8 cellular contexts compared by ENCODE assay signal in the genomic region with DNA sequence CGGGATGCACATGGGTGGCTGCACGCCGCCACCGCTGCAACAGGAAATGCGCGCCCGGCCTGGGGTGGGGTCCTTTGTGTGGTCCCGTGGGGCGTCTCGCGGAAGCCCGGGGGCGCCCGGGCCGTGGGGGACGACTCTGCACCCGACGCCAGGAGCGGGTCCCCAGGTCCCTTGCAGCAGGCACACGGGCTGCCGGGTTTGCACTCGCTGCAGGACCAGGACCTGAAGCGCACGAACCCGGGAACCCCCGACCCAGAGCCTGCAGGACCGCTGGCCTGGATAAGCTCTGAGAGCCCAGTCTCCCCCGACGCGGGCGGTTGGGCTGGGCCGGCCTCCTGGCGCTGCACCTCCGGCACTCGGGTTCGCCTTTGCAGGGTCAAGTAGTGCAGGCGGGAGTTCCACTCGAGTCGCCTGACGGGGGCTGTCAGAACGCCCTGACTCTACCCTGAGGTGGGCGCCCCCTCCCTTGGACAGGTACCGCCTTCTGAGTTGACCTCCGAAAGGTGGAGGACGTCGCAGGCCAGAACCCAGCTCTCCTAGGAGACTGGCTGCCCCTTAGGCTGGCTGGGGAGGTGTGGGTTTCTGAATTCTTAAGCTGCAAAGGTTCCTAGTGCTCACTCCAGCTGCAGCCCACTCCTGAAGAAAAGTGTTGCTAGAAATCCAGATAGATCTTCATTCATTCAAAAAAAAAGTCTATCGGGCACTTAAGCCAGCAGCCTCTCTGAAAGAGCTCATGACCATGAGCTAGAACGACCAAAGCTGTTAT.
DNase-seq lines count a peak whose midpoint lies in the region; ATAC-seq and TF ChIP-seq lines count a peak whose summit lies in the region.

No MANE protein-coding gene starts in this region.

- DNase-seq in activated CD4-positive, alpha-beta T cell treated with anti-CD3 and anti-CD28 coated beads, Interleukin-2, amount 10 ng/mL, durations not matched to agents 7 days and 5 days = no peak
- DNase-seq in activated CD4-positive, alpha-beta T cell treated with anti-CD3 and anti-CD28 coated beads for 4 hours = no peak
- DNase-seq in activated naive CD8-positive, alpha-beta T cell treated with anti-CD3 and anti-CD28 coated beads, Interleukin-2, amount 50 U/mL, for 24 hours = peak; percentile 41
- DNase-seq in iPS-NIHi11 (ENCODE audit: low spot score) = peak; percentile 68
- DNase-seq in spleen = no peak
- no peak for DNase-seq in H4 (ENCODE audit: low spot score)

- H3K36me3 Mint-ChIP-seq in activated CD4-positive, alpha-beta T cell treated with anti-CD3 and anti-CD28 coated beads, Interleukin-2, amount 10 ng/mL, durations not matched to agents 7 days and 5 days (ENCODE audit: low read depth) = peaks cover 4% of the 10 kb centered on the region
- peaks cover 14% of the 10 kb centered on the region for H3K36me3 Mint-ChIP-seq in activated naive CD8-positive, alpha-beta T cell treated with anti-CD3 and anti-CD28 coated beads, Interleukin-2, amount 50 U/mL, for 24 hours (ENCODE audit: low read depth)

- no peak overlapping the region for H3K27ac Mint-ChIP-seq in activated CD4-positive, alpha-beta T cell treated with anti-CD3 and anti-CD28 coated beads, Interleukin-2, amount 10 ng/mL, durations not matched to agents 7 days and 5 days
- no peak overlapping the region for H3K27ac Mint-ChIP-seq in activated naive CD8-positive, alpha-beta T cell treated with anti-CD3 and anti-CD28 coated beads, Interleukin-2, amount 50 U/mL, for 24 hours

- 10 to 15% (median 12%) methylated on average over 20 to 48 of the region's 48 CpGs for WGBS in spleen, 5 donors

- H3K4me1 Mint-ChIP-seq in activated CD4-positive, alpha-beta T cell treated with anti-CD3 and anti-CD28 coated beads, Interleukin-2, amount 10 ng/mL, durations not matched to agents 7 days and 5 days = peaks cover 29% of the 10 kb centered on the region
- peaks cover 27% of the 10 kb centered on the region for H3K4me1 Mint-ChIP-seq in activated naive CD8-positive, alpha-beta T cell treated with anti-CD3 and anti-CD28 coated beads, Interleukin-2, amount 50 U/mL, for 24 hours

- peak overlapping the region in 7 of 8 donors; percentile 36 to 93 (median 80) for H3K27ac ChIP-seq in spleen

- TF ChIP-seq CTCF in spleen (IDR thresholded peaks at IDR 0.05 in 8 of 11, conservative IDR thresholded peaks at IDR 0.05 in 3 of 11) = no peak

- no peaks in the 10 kb centered on the region for H3K27me3 ChIP-seq in spleen (replicated peaks in 1 of 7)

- peaks cover 0 to 6% (median 0%) of the 10 kb centered on the region in 6 donors for H3K36me3 ChIP-seq in spleen

- peak overlapping the region; percentile 45 for H3K4me3 Mint-ChIP-seq in activated CD4-positive, alpha-beta T cell treated with anti-CD3 and anti-CD28 coated beads, Interleukin-2, amount 10 ng/mL, durations not matched to agents 7 days and 5 days
- peak overlapping the region; percentile 32 for H3K4me3 Mint-ChIP-seq in activated naive CD8-positive, alpha-beta T cell treated with anti-CD3 and anti-CD28 coated beads, Interleukin-2, amount 50 U/mL, for 24 hours

- no peaks in the 10 kb centered on the region for H3K27me3 Mint-ChIP-seq in activated CD4-positive, alpha-beta T cell treated with anti-CD3 and anti-CD28 coated beads, Interleukin-2, amount 10 ng/mL, durations not matched to agents 7 days and 5 days
- no peaks in the 10 kb centered on the region for H3K27me3 Mint-ChIP-seq in activated naive CD8-positive, alpha-beta T cell treated with anti-CD3 and anti-CD28 coated beads, Interleukin-2, amount 50 U/mL, for 24 hours

- H3K9me3 Mint-ChIP-seq in activated CD4-positive, alpha-beta T cell treated with anti-CD3 and anti-CD28 coated beads, Interleukin-2, amount 10 ng/mL, durations not matched to agents 7 days and 5 days = no peaks in the 10 kb centered on the region
- H3K9me3 Mint-ChIP-seq in activated naive CD8-positive, alpha-beta T cell treated with anti-CD3 and anti-CD28 coated beads, Interleukin-2, amount 50 U/mL, for 24 hours = no peaks in the 10 kb centered on the region

- no peaks in the 10 kb centered on the region for H3K9me3 ChIP-seq in spleen

- intact Hi-C loops in spleen (cut with DNase I; ENCODE audit: low total_unique reads) = no loop called here

- ATAC-seq in HG03457 (IDR thresholded peaks at IDR 0.05; ENCODE audit: unreplicated experiment) = peak; percentile 14
- ATAC-seq in activated naive CD8-positive, alpha-beta T cell treated with anti-CD3 and anti-CD28 coated beads, Interleukin-2, amount 50 U/mL, for 24 hours = no peak
- ATAC-seq in GM18520 (IDR thresholded peaks at IDR 0.05; ENCODE audit: unreplicated experiment) = no peak

- peak overlapping the region; percentile 38 to 85 (median 64) for H3K4me3 ChIP-seq in spleen

- CTCF ChIA-PET in activated CD4-positive, alpha-beta T cell treated with anti-CD3 and anti-CD28 coated beads, Interleukin-2, amount 10 ng/mL, durations not matched to agents 7 days and 5 days (lab: Charles Lee) = interaction anchor here (0.6 to 1.4 kb wide), 3 partner anchors 15 to 201 kb away, joined by 3 to 4 read pairs (median 3); no protein-coding TSS in a partner anchor

- POLR2A ChIA-PET in activated CD4-positive, alpha-beta T cell treated with anti-CD3 and anti-CD28 coated beads, Interleukin-2, amount 10 ng/mL, durations not matched to agents 7 days and 5 days (lab: Charles Lee) = interaction anchor here (0.6 kb wide), 1 partner anchor 10 kb away, joined by 4 read pairs; no protein-coding TSS in a partner anchor

- peaks cover 15 to 75% (median 38%) of the 10 kb centered on the region in 6 donors for H3K4me1 ChIP-seq in spleen

- TF ChIP-seq POLR2A in spleen (IDR thresholded peaks at IDR 0.05) = no peak

Comparison
In these comparisons a context has a peak if more than half of its experiments do, and no peak if none do; other contexts are left out.
1. DNase-seq: peak in activated naive CD8-positive, alpha-beta T cell treated with anti-CD3 and anti-CD28 coated beads, Interleukin-2, amount 50 U/mL, for 24 hours (single experiment) and iPS-NIHi11 (single experiment); none in activated CD4-positive, alpha-beta T cell treated with anti-CD3 and anti-CD28 coated beads, Interleukin-2, amount 10 ng/mL, durations not matched to agents 7 days and 5 days (single experiment), activated CD4-positive, alpha-beta T cell treated with anti-CD3 and anti-CD28 coated beads for 4 hours (0 of 2), spleen (single experiment) and H4 (single experiment).